26 cellular contexts compared by ENCODE assay signal in the genomic region with DNA sequence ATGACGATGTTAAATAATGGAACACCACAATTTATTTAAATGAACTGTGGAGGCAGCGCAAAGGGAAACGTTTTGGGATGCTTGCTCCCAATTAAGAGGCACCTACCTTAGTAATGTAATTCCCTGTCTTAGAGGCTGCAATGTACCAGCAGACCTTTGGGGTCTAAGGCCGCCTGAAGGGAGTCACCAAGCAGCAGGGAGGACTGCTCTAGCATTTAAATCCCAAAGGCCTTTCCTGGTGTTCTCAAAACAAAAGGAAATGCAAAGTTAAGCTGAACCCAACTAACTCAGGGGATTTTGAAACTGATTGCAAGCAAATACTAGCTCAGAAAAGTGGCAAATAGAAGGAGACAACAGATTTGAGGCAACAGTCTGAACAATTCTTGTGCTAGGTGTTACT.
A peak's percentile ranks its signal among the peaks of the same experiment; 100 is the strongest.
DNase-seq lines count a peak whose midpoint lies in the region; ATAC-seq and TF ChIP-seq lines count a peak whose summit lies in the region.
"Had no signal": no experiment of that assay in that cellular context is flagged by ENCODE, and none has a peak within 500 bp of the region (broad histone marks: within the 10 kb centered on the region; RNA-seq: fewer than 3 reads in every experiment).

No MANE protein-coding gene starts in this region.

- no peak overlapping the region for H3K4me3 ChIP-seq in HUES64 (ENCODE audit: low read length)
- no peak overlapping the region for H3K4me3 ChIP-seq in PC-9
- H3K4me3 ChIP-seq: GM12878, K562 had no signal

- no peak overlapping the region for H3K4me2 ChIP-seq in PC-9

- H3K27ac ChIP-seq in HUES64 (ENCODE audit: low read depth, low read length) (peak overlapping the region; percentile 88; the same call in 1 of the 2 replicates), PC-9 (no peak overlapping the region)
- H3K27ac ChIP-seq: 22Rv1, C4-2B had no signal

- H3K9me3 ChIP-seq in HUES64 (ENCODE audit: insufficient read depth, low read depth, low read length) = peaks cover 2% of the 10 kb centered on the region; the same call in 1 of the 2 replicates
- H3K9me3 ChIP-seq in PC-9 (ENCODE audit: insufficient read depth, low read depth) = no peaks in the 10 kb centered on the region

- no peaks in the 10 kb centered on the region for H3K79me2 ChIP-seq in PC-9 (ENCODE audit: low read depth)

- no peak for TF ChIP-seq CTCF in PC-9 (conservative IDR thresholded peaks at IDR 0.05)

- no peaks in the 10 kb centered on the region for H3K9me2 ChIP-seq in PC-9 (ENCODE audit: insufficient read depth)

- no peaks in the 10 kb centered on the region for H4K20me1 ChIP-seq in PC-9 (ENCODE audit: insufficient read depth)

- DNase-seq in ELF-1 (ENCODE audit: low read depth, low spot score) (peak; percentile 39), iPS DF 19.7 (ENCODE audit: low read depth, low spot score) (peak; percentile 60), iPS-NIHi7 (ENCODE audit: extremely low spot score) (peak; percentile 59), HuH-7 (ENCODE audit: low spot score) (no peak), PC-9 (no peak)
- DNase-seq: Caco-2; CD8-positive, alpha-beta T cell; GDM1; Kasumi-1; NCI-H1092 treated with DMSO at 0.1 percent for 48 hours; NCI-H1436 treated with DMSO at 0.1 percent for 48 hours; NCI-H187 treated with DMSO at 0.1 percent for 48 hours; NCI-H2107; NCI-H446; NCI-H524 treated with DMSO at 0.1 percent for 48 hours; NCI-H774; PC-3; Right ventricle myocardium superior had no signal

- CTCF ChIA-PET in PC-9 (lab: Charles Lee) = no interaction called here

- no peaks in the 10 kb centered on the region for H3F3A ChIP-seq in PC-9 (ENCODE audit: insufficient read depth, low read depth)

- peaks cover 27% of the 10 kb centered on the region for H3K4me1 ChIP-seq in HUES64 (ENCODE audit: insufficient read depth, low read length)
- H3K4me1 ChIP-seq in PC-9 (replicated peaks; ENCODE audit: insufficient read depth) = no peaks in the 10 kb centered on the region
- H3K4me1 ChIP-seq: Caco-2 had no signal

- intact Hi-C loops in PC-9 (cut with micrococcal nuclease; ENCODE audit: unreplicated experiment) = no loop called here

- H3K27me3 ChIP-seq in HUES64 (ENCODE audit: insufficient read depth, low read length) = no peaks in the 10 kb centered on the region
- H3K27me3 ChIP-seq in PC-9 (ENCODE audit: insufficient read depth, low read depth) = no peaks in the 10 kb centered on the region

- H3K36me3 ChIP-seq in HUES64 (ENCODE audit: insufficient read depth, low read length) (no peaks in the 10 kb centered on the region), PC-9 (ENCODE audit: low read depth) (no peaks in the 10 kb centered on the region)

- H3K9ac ChIP-seq in HUES64 (ENCODE audit: low read depth, low read length) = no peak overlapping the region

- POLR2A ChIA-PET in PC-9 (lab: Charles Lee; ENCODE audit: unreplicated experiment) = no interaction called here

- 1% methylated on average over 4 of the region's 4 CpGs for WGBS in HUES64

- no TSS peak for BruUV-seq in PC-9 (replicated peaks; lab: Mats Ljungman, UMichigan)

- no peak overlapping the region for H2AFZ ChIP-seq in PC-9

- ATAC-seq in GM21381 (IDR thresholded peaks at IDR 0.05; ENCODE audit: unreplicated experiment) (no peak), HG02840 (IDR thresholded peaks at IDR 0.05; ENCODE audit: low FRiP score, unreplicated experiment) (no peak)
- ATAC-seq: CD8-positive, alpha-beta T cell; GM12878; HepG2; K562; PC-3 had no signal

Comparison
In these comparisons a context has a peak if more than half of its experiments do, and no peak if none do; other contexts are left out.
1. DNase-seq: peak in ELF-1 (single experiment), iPS DF 19.7 (single experiment) and iPS-NIHi7 (single experiment); none in HuH-7 (single experiment) and PC-9 (0 of 2).